Comparison of ENCODE assay signal across 8 cellular contexts in genomic region chr10:21888959-21889358, GRCh38.
DNase-seq lines count a peak whose midpoint lies in the region; ATAC-seq and TF ChIP-seq lines count a peak whose summit lies in the region.

No MANE protein-coding gene starts in this region.

- H3K27me3 ChIP-seq in CD8-positive, alpha-beta T cell (ENCODE audit: insufficient read depth, low read length): no peaks in the 10 kb centered on the region
- H3K27me3 ChIP-seq in SU-DHL-6 (ENCODE audit: low read length) (no peaks in the 10 kb centered on the region), gastrocnemius medialis (no peaks in the 10 kb centered on the region)

- no peaks in the 10 kb centered on the region for H3K36me3 ChIP-seq in CD8-positive, alpha-beta T cell (ENCODE audit: insufficient read depth, low read length)
- H3K36me3 ChIP-seq in SU-DHL-6 (ENCODE audit: low read length) (no peaks in the 10 kb centered on the region), gastrocnemius medialis (no peaks in the 10 kb centered on the region)

- H3K4me3 ChIP-seq in CD8-positive, alpha-beta T cell (ENCODE audit: low read depth, low read length): no peak overlapping the region
- H3K4me3 ChIP-seq in SU-DHL-6 (ENCODE audit: insufficient read depth, low read length, poor library complexity, severe bottlenecking) (no peak overlapping the region), gastrocnemius medialis (no peak overlapping the region)

- peaks cover 43% of the 10 kb centered on the region for H3K36me3 Mint-ChIP-seq in CD8-positive, alpha-beta T cell
- H3K36me3 Mint-ChIP-seq in CD14-positive monocyte: peaks cover 18 to 41% of the 10 kb centered on the region in 2 donors

- peak overlapping the region; percentile 31 for H3K4me2 ChIP-seq in SU-DHL-6 (ENCODE audit: low read depth, low read length, poor library complexity, severe bottlenecking)

- no peak overlapping the region for H2AFZ ChIP-seq in SU-DHL-6 (ENCODE audit: low read depth, low read length, severe bottlenecking)

- POLR2A ChIA-PET in CD8-positive, alpha-beta T cell (lab: Charles Lee): no interaction called here

- H3K9me3 Mint-ChIP-seq in CD8-positive, alpha-beta T cell: peaks cover 26% of the 10 kb centered on the region
- H3K9me3 Mint-ChIP-seq in CD14-positive monocyte: peaks cover 13 to 35% (median 26%) of the 10 kb centered on the region in 7 donors

- no peaks in the 10 kb centered on the region for H3F3A ChIP-seq in SU-DHL-6 (ENCODE audit: insufficient read depth)

- intact Hi-C loops in CD8-positive, alpha-beta T cell (cut with DNase I, micrococcal nuclease): no loop called here
- intact Hi-C loops in gastrocnemius medialis (cut with DNase I; ENCODE audit: low total_unique reads) (no loop called here), CD14-positive monocyte (cut with micrococcal nuclease) (no loop called here)

- peaks cover 42% of the 10 kb centered on the region for H3K4me1 Mint-ChIP-seq in CD8-positive, alpha-beta T cell (ENCODE audit: low read depth)
- H3K4me1 Mint-ChIP-seq in CD14-positive monocyte: peaks cover 2% of the 10 kb centered on the region

- no peak overlapping the region for H3K27ac ChIP-seq in CD8-positive, alpha-beta T cell (ENCODE audit: low read depth, low read length)
- no peak overlapping the region for H3K27ac ChIP-seq in SU-DHL-6 (ENCODE audit: low read depth, low read length)
- H3K27ac ChIP-seq in gastrocnemius medialis: no peak overlapping the region

- no peaks in the 10 kb centered on the region for H3K9me3 ChIP-seq in CD8-positive, alpha-beta T cell (ENCODE audit: low read length)
- H3K9me3 ChIP-seq in SU-DHL-6 (ENCODE audit: insufficient read depth, low read length): no peaks in the 10 kb centered on the region
- no peaks in the 10 kb centered on the region for H3K9me3 ChIP-seq in gastrocnemius medialis

- H3K27me3 Mint-ChIP-seq in CD8-positive, alpha-beta T cell (ENCODE audit: low read depth): no peaks in the 10 kb centered on the region
- H3K27me3 Mint-ChIP-seq in CD14-positive monocyte (ENCODE audit: low read depth in 3 of 3): peaks cover 0 to 2% (median 0%) of the 10 kb centered on the region in 3 donors

- H3K4me1 ChIP-seq in CD8-positive, alpha-beta T cell (ENCODE audit: insufficient read depth, low read length): peaks cover 11% of the 10 kb centered on the region
- no peaks in the 10 kb centered on the region for H3K4me1 ChIP-seq in gastrocnemius medialis

- no peaks in the 10 kb centered on the region for H3K79me2 ChIP-seq in SU-DHL-6 (ENCODE audit: insufficient read depth, low read length)

- no peak for TF ChIP-seq POLR2A in gastrocnemius medialis (IDR thresholded peaks at IDR 0.05)

- peak in 4 of 7 experiments; percentile 2 to 20 (median 15) for DNase-seq in CD8-positive, alpha-beta T cell
- no peak for DNase-seq in gastrocnemius medialis
- no peak for DNase-seq in NCI-H128 (lab: John Stamatoyannopoulos, UW; ENCODE audit: unreplicated experiment)
- DNase-seq in CD14-positive monocyte (ENCODE audit: low spot score): no peak
- no peak for DNase-seq in NCI-H526 (lab: John Stamatoyannopoulos, UW)

- no peak for TF ChIP-seq CTCF in CD8-positive, alpha-beta T cell (IDR thresholded peaks at IDR 0.05)
- no peak for TF ChIP-seq CTCF in SU-DHL-6 (IDR thresholded peaks at IDR 0.05; ENCODE audit: insufficient read depth, low read length, poor library complexity, severe bottlenecking)
- TF ChIP-seq CTCF in gastrocnemius medialis (IDR thresholded peaks at IDR 0.05 in 4 of 5, conservative IDR thresholded peaks at IDR 0.05 in 1 of 5): no peak
- TF ChIP-seq CTCF in CD14-positive monocyte (IDR thresholded peaks at IDR 0.05): no peak

- no peaks in the 10 kb centered on the region for H4K20me1 ChIP-seq in SU-DHL-6 (ENCODE audit: low read depth, low read length)

- ATAC-seq in CD8-positive, alpha-beta T cell: peak; percentile 57
- ATAC-seq in GM19043 (IDR thresholded peaks at IDR 0.05; ENCODE audit: low read depth, unreplicated experiment) (peak; percentile 98), HG02943 (IDR thresholded peaks at IDR 0.05; ENCODE audit: low read depth, unreplicated experiment) (peak; percentile 97), gastrocnemius medialis (no peak)

- in situ Hi-C loops in gastrocnemius medialis (cut with MboI; ENCODE audit: low sequenced_read_pairs in 4 of 4): no loop called here

- peak overlapping the region; percentile 0 for H3K27ac Mint-ChIP-seq in CD8-positive, alpha-beta T cell
- no peak overlapping the region for H3K27ac Mint-ChIP-seq in CD14-positive monocyte

- no peak overlapping the region for H3K4me3 Mint-ChIP-seq in CD8-positive, alpha-beta T cell
- H3K4me3 Mint-ChIP-seq in CD14-positive monocyte: no peak overlapping the region

- no peaks in the 10 kb centered on the region for H3K9me2 ChIP-seq in SU-DHL-6 (replicated peaks; ENCODE audit: insufficient read depth, low read length)

- H3K9ac ChIP-seq in SU-DHL-6 (ENCODE audit: low read length): no peak overlapping the region

- CTCF ChIA-PET in CD8-positive, alpha-beta T cell (lab: Charles Lee): no interaction called here

Comparison
In these comparisons a context has a peak if more than half of its experiments do, and no peak if none do; other contexts are left out.
1. ATAC-seq: peak in CD8-positive, alpha-beta T cell (single experiment), GM19043 (single experiment) and HG02943 (single experiment); none in gastrocnemius medialis (0 of 2).
2. DNase-seq: peak in CD8-positive, alpha-beta T cell (4 of 7); none in gastrocnemius medialis (0 of 2), NCI-H128 (single experiment), CD14-positive monocyte (single experiment) and NCI-H526 (0 of 2).